ENCODE assay signal across 1 cellular context in genomic region chr19:6821639-6822310, GRCh38.
TF ChIP-seq lines count a peak whose summit lies in the region.

No MANE protein-coding gene starts in this region.

TF ChIP-seq in K562, 482 proteins besides CTCF, POLR2A, EP300 and RAD21 (continued from another document):
- 0 out of 2 replicates have a peak, but pooled peaks have one; percentile 15 for TF ChIP-seq ZBTB7A (IDR thresholded peaks at IDR 0.05; ENCODE audit: borderline replicate concordance, control insufficient read depth, low read depth, low read length)
